Comparison of ENCODE assay signal across 15 cellular contexts in the genomic region with DNA sequence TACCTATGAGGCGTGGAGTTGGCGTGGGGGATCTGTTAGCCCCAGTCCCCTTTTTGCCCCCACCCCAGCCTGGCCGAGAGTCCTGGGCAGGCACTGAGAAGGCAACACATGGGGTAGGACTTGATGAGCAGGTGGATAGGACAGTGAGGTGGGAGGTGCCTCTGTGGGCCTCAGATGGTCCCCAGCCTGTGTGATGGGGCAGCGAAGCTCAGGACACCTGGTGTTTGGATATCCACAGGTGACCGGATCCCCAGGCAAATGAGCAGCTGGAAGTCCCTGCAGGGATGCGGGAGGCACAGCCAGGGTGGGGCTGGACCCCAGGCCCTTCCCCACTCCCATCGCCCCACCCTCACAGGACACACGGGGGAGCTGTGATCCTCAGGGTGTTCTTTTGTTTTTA. TPM values are rescaled to one million over a fixed set of nuclear protein-coding genes. Genes with fewer than 3 reads are reported as not detected.
DNase-seq lines count a peak whose midpoint lies in the region; TF ChIP-seq lines count a peak whose summit lies in the region.
"Had no signal": no experiment of that assay in that cellular context is flagged by ENCODE, and none has a peak within 500 bp of the region (broad histone marks: within the 10 kb centered on the region; RNA-seq: fewer than 3 reads in every experiment).

No MANE protein-coding gene starts in this region.

- TF ChIP-seq POLR2A in prostate gland (IDR thresholded peaks at IDR 0.05) = no peak

- H3K27ac Mint-ChIP-seq in glutamatergic neuron (ENCODE audit: unreplicated experiment) = peak overlapping the region; percentile 82
- H3K27ac Mint-ChIP-seq: activated naive CD8-positive, alpha-beta T cell treated with anti-CD3 and anti-CD28 coated beads, Interleukin-2, amount 50 U/mL, for 24 hours; natural killer cell treated with Interleukin-12 subunit alpha and Interleukin-12 subunit beta and Interleukin-15 and Interleukin-18, amount 100 ng/mL, for 72 hours had no signal

- no peaks in the 10 kb centered on the region for H3K27me3 ChIP-seq in ACC112 (ENCODE audit: insufficient read depth, low read length)
- no peaks in the 10 kb centered on the region for H3K27me3 ChIP-seq in NT2/D1 (ENCODE audit: insufficient read depth, insufficient read length)
- H3K27me3 ChIP-seq in prostate gland (replicated peaks; ENCODE audit: insufficient read depth) = no peaks in the 10 kb centered on the region
- H3K27me3 ChIP-seq: thyroid gland had no signal

- H3K27ac ChIP-seq in ACC112 (ENCODE audit: low read depth, low read length) (peak overlapping the region; percentile 62), prostate gland (peak overlapping the region; percentile 40 to 56)

- H3K4me1 ChIP-seq in ACC112 (ENCODE audit: control insufficient read depth, insufficient read depth, low read length, unreplicated experiment) (peaks cover 19% of the 10 kb centered on the region), NT2/D1 (ENCODE audit: insufficient read depth, insufficient read length) (peaks cover 31% of the 10 kb centered on the region), prostate gland (replicated peaks) (no peaks in the 10 kb centered on the region)

- H3K9ac ChIP-seq in NT2/D1 (ENCODE audit: insufficient read length, low read depth) = peak overlapping the region; percentile 45

- H3K4me3 Mint-ChIP-seq in glutamatergic neuron (ENCODE audit: unreplicated experiment) = peak overlapping the region; percentile 67
- H3K4me3 Mint-ChIP-seq: activated naive CD8-positive, alpha-beta T cell treated with anti-CD3 and anti-CD28 coated beads, Interleukin-2, amount 50 U/mL, for 24 hours; natural killer cell treated with Interleukin-12 subunit alpha and Interleukin-12 subunit beta and Interleukin-15 and Interleukin-18, amount 100 ng/mL, for 72 hours had no signal

- peaks cover 4% of the 10 kb centered on the region for H3K9me3 Mint-ChIP-seq in glutamatergic neuron (ENCODE audit: unreplicated experiment)
- H3K9me3 Mint-ChIP-seq: activated naive CD8-positive, alpha-beta T cell treated with anti-CD3 and anti-CD28 coated beads, Interleukin-2, amount 50 U/mL, for 24 hours; natural killer cell treated with Interleukin-12 subunit alpha and Interleukin-12 subunit beta and Interleukin-15 and Interleukin-18, amount 100 ng/mL, for 72 hours had no signal

- H3K9me3 ChIP-seq in NT2/D1 (ENCODE audit: insufficient read depth, low read length) (no peaks in the 10 kb centered on the region), prostate gland (no peaks in the 10 kb centered on the region)
- H3K9me3 ChIP-seq: thyroid gland had no signal

- no peaks in the 10 kb centered on the region for H3K36me3 ChIP-seq in ACC112 (ENCODE audit: insufficient read depth, low read length)
- peaks cover 45% of the 10 kb centered on the region for H3K36me3 ChIP-seq in NT2/D1 (ENCODE audit: insufficient read depth, insufficient read length, low read length)
- H3K36me3 ChIP-seq in prostate gland = no peaks in the 10 kb centered on the region
- H3K36me3 ChIP-seq: thyroid gland had no signal

- no peaks in the 10 kb centered on the region for H3K36me3 Mint-ChIP-seq in glutamatergic neuron (ENCODE audit: unreplicated experiment)
- H3K36me3 Mint-ChIP-seq: natural killer cell treated with Interleukin-12 subunit alpha and Interleukin-12 subunit beta and Interleukin-15 and Interleukin-18, amount 100 ng/mL, for 72 hours had no signal

- intact Hi-C loops in prostate gland (cut with DNase I) = no loop called here

- peaks cover 52% of the 10 kb centered on the region for H3K4me1 Mint-ChIP-seq in glutamatergic neuron (ENCODE audit: low read depth, unreplicated experiment)
- H3K4me1 Mint-ChIP-seq: activated naive CD8-positive, alpha-beta T cell treated with anti-CD3 and anti-CD28 coated beads, Interleukin-2, amount 50 U/mL, for 24 hours had no signal

- no peak for DNase-seq in NT2/D1 (ENCODE audit: low read depth, low spot score)
- DNase-seq in glutamatergic neuron = no peak
- DNase-seq in prostate gland (ENCODE audit: low spot score) = no peak
- no peak for DNase-seq in kidney glomerular epithelial cell (lab: John Stamatoyannopoulos, UW)
- DNase-seq in GM03348 (ENCODE audit: low spot score) = no peak
- no peak for DNase-seq in mucosa of gallbladder (ENCODE audit: low spot score)
- DNase-seq in SKM-1 treated with dmso at 0.1 percent for 144 hours (lab: John Stamatoyannopoulos, UW; ENCODE audit: unreplicated experiment) = no peak
- DNase-seq: activated CD4-positive, CD25-positive, alpha-beta regulatory T cell treated with anti-CD3 and anti-CD28 coated beads, Interleukin-2, amount 50 U/mL, for 72 hours; activated naive CD8-positive, alpha-beta T cell treated with anti-CD3 and anti-CD28 coated beads, Interleukin-2, amount 50 U/mL, for 24 hours; activated T-cell treated with anti-CD3 and anti-CD28 coated beads for 4 hours; NCI-H2171 treated with DMSO at 0.1 percent for 48 hours; stimulated activated CD4-positive, alpha-beta T cell treated with anti-CD3 and anti-CD28 coated beads, Interleukin-12 subunit alpha, Interleukin-12 subunit beta, amount 100 ng/mL, for 4 hours had no signal

- peaks cover 18% of the 10 kb centered on the region for H3K79me2 ChIP-seq in ACC112 (ENCODE audit: control insufficient read depth, insufficient read depth, low read length, unreplicated experiment)

- TF ChIP-seq CTCF in glutamatergic neuron (IDR thresholded peaks at IDR 0.05; ENCODE audit: partially characterized antibody, unreplicated experiment) = no peak
- TF ChIP-seq CTCF in prostate gland (IDR thresholded peaks at IDR 0.05) = no peak

- 0 out of 2 replicates have a peak overlapping the region, but pooled peaks have one; percentile 29 for H3K4me3 ChIP-seq in ACC112 (ENCODE audit: low read depth, low read length)
- no peak overlapping the region for H3K4me3 ChIP-seq in NT2/D1 (ENCODE audit: insufficient read length, low read depth)
- no peak overlapping the region for H3K4me3 ChIP-seq in prostate gland
- H3K4me3 ChIP-seq: thyroid gland had no signal

- H2AFZ ChIP-seq in ACC112 (ENCODE audit: low read length, unreplicated experiment) = no peak overlapping the region

- WGBS in prostate gland = 64% methylated on average over 5 of the region's 8 CpGs

- H3K27me3 Mint-ChIP-seq in glutamatergic neuron (ENCODE audit: unreplicated experiment) = peaks cover 10% of the 10 kb centered on the region

RNA-seq across cellular contexts. Expression of a gene that starts 9.7 kb away (rescaled TPM):
- total RNA-seq in glutamatergic neuron (ENCODE audit: unreplicated experiment) = 184 TPM
- 100 to 1,000 TPM; 125 to 144 TPM for total RNA-seq in prostate gland
- 427 TPM for total RNA-seq in mucosa of gallbladder
- total RNA-seq: natural killer cell treated with Interleukin-12 subunit alpha and Interleukin-12 subunit beta and Interleukin-15 and Interleukin-18, amount 100 ng/mL, for 72 hours had no signal
